ENCODE assay signal across 8 cellular contexts in the genomic region with DNA sequence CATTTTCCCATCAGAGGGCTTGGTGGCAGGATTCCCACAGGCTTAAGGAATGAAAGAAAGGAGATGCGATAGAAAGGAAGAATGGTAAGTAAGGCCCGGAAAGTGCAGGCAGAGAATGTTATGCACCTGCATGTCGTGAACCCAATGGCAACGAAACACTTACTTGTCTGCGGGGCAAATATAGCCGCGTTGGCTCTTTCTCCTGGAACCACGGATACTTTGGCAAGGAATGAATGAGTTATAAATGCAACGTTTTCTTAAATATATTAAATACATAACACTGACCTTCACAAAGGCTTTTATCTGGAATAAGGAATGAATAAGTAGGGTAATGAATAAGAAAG.
DNase-seq lines count a peak whose midpoint lies in the region; ATAC-seq lines count a peak whose summit lies in the region.

No MANE protein-coding gene starts in this region.

- peaks cover 29% of the 10 kb centered on the region for H3K4me1 ChIP-seq in stomach smooth muscle (ENCODE audit: control insufficient read depth, insufficient read depth, low read length)

- H3K36me3 Mint-ChIP-seq in activated T-helper 1 cell treated with anti-CD3 and anti-CD28 coated beads, Interleukin-12 subunit alpha, Interleukin-12 subunit beta, Interleukin-2, Interleukin-4 antibody, amounts not matched to agents 30 ng/mL and 10 ng/mL and 1 ng/mL, durations not matched to agents 14 hours and 24 hours and 36 hours (ENCODE audit: low read depth) = no peaks in the 10 kb centered on the region
- H3K36me3 Mint-ChIP-seq in immature natural killer cell = no peaks in the 10 kb centered on the region

- no peak overlapping the region for H3K27ac Mint-ChIP-seq in activated T-helper 1 cell treated with anti-CD3 and anti-CD28 coated beads, Interleukin-12 subunit alpha, Interleukin-12 subunit beta, Interleukin-2, Interleukin-4 antibody, amounts not matched to agents 30 ng/mL and 10 ng/mL and 1 ng/mL, durations not matched to agents 14 hours and 24 hours and 36 hours
- peak overlapping the region in 4 of 6 donors; percentile 42 to 78 (median 76) for H3K27ac Mint-ChIP-seq in immature natural killer cell

- intact Hi-C loops in activated T-helper 1 cell treated with anti-CD3 and anti-CD28 coated beads, Interleukin-12 subunit alpha, Interleukin-12 subunit beta, Interleukin-2, Interleukin-4 antibody, amounts not matched to agents 30 ng/mL and 10 ng/mL and 1 ng/mL, durations not matched to agents 14 hours and 24 hours and 36 hours (cut with micrococcal nuclease) = loop anchor here (1.0 to 10.0 kb wide), 5 partner anchors 27 to 1050 kb away; a partner anchor contains a TSS

- H3K27me3 Mint-ChIP-seq in activated T-helper 1 cell treated with anti-CD3 and anti-CD28 coated beads, Interleukin-12 subunit alpha, Interleukin-12 subunit beta, Interleukin-2, Interleukin-4 antibody, amounts not matched to agents 30 ng/mL and 10 ng/mL and 1 ng/mL, durations not matched to agents 14 hours and 24 hours and 36 hours (ENCODE audit: insufficient read depth) = peaks cover 18% of the 10 kb centered on the region
- peaks cover 0 to 5% (median 3%) of the 10 kb centered on the region in 3 donors for H3K27me3 Mint-ChIP-seq in immature natural killer cell (ENCODE audit: low read depth in 3 of 3)

- no peak overlapping the region for H3K9ac ChIP-seq in stomach smooth muscle (ENCODE audit: low read length in 2 of 2)

- H3K27me3 ChIP-seq in stomach smooth muscle (ENCODE audit: control insufficient read depth in 1 of 2, insufficient read depth in 2 of 2, low read length in 2 of 2) = no peaks in the 10 kb centered on the region

- no peaks in the 10 kb centered on the region for H3K9me3 Mint-ChIP-seq in activated T-helper 1 cell treated with anti-CD3 and anti-CD28 coated beads, Interleukin-12 subunit alpha, Interleukin-12 subunit beta, Interleukin-2, Interleukin-4 antibody, amounts not matched to agents 30 ng/mL and 10 ng/mL and 1 ng/mL, durations not matched to agents 14 hours and 24 hours and 36 hours
- H3K9me3 Mint-ChIP-seq in immature natural killer cell = no peaks in the 10 kb centered on the region

- peaks cover 49% of the 10 kb centered on the region for H3K4me1 Mint-ChIP-seq in activated T-helper 1 cell treated with anti-CD3 and anti-CD28 coated beads, Interleukin-12 subunit alpha, Interleukin-12 subunit beta, Interleukin-2, Interleukin-4 antibody, amounts not matched to agents 30 ng/mL and 10 ng/mL and 1 ng/mL, durations not matched to agents 14 hours and 24 hours and 36 hours (ENCODE audit: low read depth)
- H3K4me1 Mint-ChIP-seq in immature natural killer cell = peaks cover 36 to 51% of the 10 kb centered on the region in 2 donors

- no peaks in the 10 kb centered on the region for H3K36me3 ChIP-seq in stomach smooth muscle (ENCODE audit: control insufficient read depth in 2 of 2, insufficient read depth in 2 of 2, low read length in 2 of 2)

- H3K27ac ChIP-seq in stomach smooth muscle (ENCODE audit: low read length) = no peak overlapping the region

- H3K4me3 Mint-ChIP-seq in activated T-helper 1 cell treated with anti-CD3 and anti-CD28 coated beads, Interleukin-12 subunit alpha, Interleukin-12 subunit beta, Interleukin-2, Interleukin-4 antibody, amounts not matched to agents 30 ng/mL and 10 ng/mL and 1 ng/mL, durations not matched to agents 14 hours and 24 hours and 36 hours = peak overlapping the region; percentile 69
- H3K4me3 Mint-ChIP-seq in immature natural killer cell = peak overlapping the region; percentile 76 to 84 (median 80)

- no peak for ATAC-seq in HG03175 (IDR thresholded peaks at IDR 0.05; ENCODE audit: unreplicated experiment)

- DNase-seq in NCI-H1092 treated with DMSO at 0.1 percent for 48 hours (lab: John Stamatoyannopoulos, UW) = peak; percentile 43
- DNase-seq in NCI-H1092 (lab: John Stamatoyannopoulos, UW) = no peak
- no peak for DNase-seq in activated T-helper 1 cell treated with anti-CD3 and anti-CD28 coated beads, Interleukin-12 subunit alpha, Interleukin-12 subunit beta, Interleukin-2, Interleukin-4 antibody, amounts not matched to agents 30 ng/mL and 10 ng/mL and 1 ng/mL, durations not matched to agents 14 hours and 24 hours and 36 hours (ENCODE audit: low spot score)
- no peak for DNase-seq in immature natural killer cell
- no peak for DNase-seq in RKO (ENCODE audit: low spot score)
- no peak for DNase-seq in NCI-H2196 (lab: John Stamatoyannopoulos, UW; ENCODE audit: unreplicated experiment)

- peak overlapping the region; percentile 61 to 78 for H3K4me3 ChIP-seq in stomach smooth muscle (ENCODE audit: low read length in 2 of 2)

- H3K9me3 ChIP-seq in stomach smooth muscle (ENCODE audit: control insufficient read depth in 2 of 2, low read length in 2 of 2) = no peaks in the 10 kb centered on the region
